ENCODE assay signal across 28 cellular contexts in the genomic region with DNA sequence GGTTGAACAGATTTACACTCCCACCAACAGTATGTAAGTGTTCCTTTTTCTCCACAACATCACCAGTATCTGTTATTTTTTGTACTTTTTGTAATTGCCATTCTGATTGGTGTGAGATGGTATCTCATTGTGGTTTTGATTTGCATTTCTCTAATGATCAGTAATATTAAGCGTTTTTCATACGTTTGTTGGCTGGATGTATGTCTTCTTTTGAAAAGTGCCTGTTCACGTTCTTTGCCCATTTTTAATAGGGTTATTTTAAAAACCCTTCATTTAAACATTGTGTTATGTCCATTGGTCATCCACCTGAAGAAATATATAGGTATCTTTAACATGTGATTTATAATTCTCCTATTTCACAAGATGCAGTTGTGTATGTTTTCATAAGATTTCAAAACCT.
"Had no signal": no experiment of that assay in that cellular context is flagged by ENCODE, and none has a peak within 500 bp of the region (broad histone marks: within the 10 kb centered on the region; RNA-seq: fewer than 3 reads in every experiment).

No MANE protein-coding gene starts in this region.

- H3K36me3 Mint-ChIP-seq: stimulated activated effector memory CD8-positive, alpha-beta T cell treated with anti-CD3 and anti-CD28 coated beads, Interleukin-12 subunit alpha, Interleukin-12 subunit beta, amount 100 ng/mL, for 72 hours; stimulated activated memory B cell treated with anti-CD40 and anti-IgM and Interleukin-4, amounts not matched to agents 10 μg/mL and 1 μg/mL and 100 μg/mL, for 72 hours; stimulated activated naive B cell treated with anti-CD40 and anti-IgM and Interleukin-4, amounts not matched to agents 10 μg/mL and 1 μg/mL and 100 μg/mL, for 72 hours; type B pancreatic cell had no signal

- H3K36me3 ChIP-seq: stomach, suprapubic skin, thoracic aorta, thyroid gland, tibial artery, tibial nerve, transverse colon, upper lobe of left lung, upper lobe of right lung, vagina had no signal

- H3K9me3 Mint-ChIP-seq: stimulated activated naive B cell treated with anti-CD40 and anti-IgM and Interleukin-4, amounts not matched to agents 10 μg/mL and 1 μg/mL and 100 μg/mL, for 72 hours; stimulated activated naive CD8-positive, alpha-beta T cell treated with anti-CD3 and anti-CD28 coated beads, Interleukin-15, amount 100 ng/mL, for 72 hours; stimulated activated naive CD8-positive, alpha-beta T cell treated with anti-CD3 and anti-CD28 coated beads, Interleukin-15, Interleukin-2, amounts not matched to agents 100 ng/mL and 50 ng/mL, for 24 hours had no signal

- H3K4me3 Mint-ChIP-seq: stimulated activated effector memory CD8-positive, alpha-beta T cell treated with anti-CD3 and anti-CD28 coated beads, Interleukin-12 subunit alpha, Interleukin-12 subunit beta, amount 100 ng/mL, for 72 hours; stimulated activated memory B cell treated with anti-CD40 and anti-IgM and Interleukin-4, amounts not matched to agents 10 μg/mL and 1 μg/mL and 100 μg/mL, for 72 hours; stimulated activated naive B cell treated with anti-CD40 and anti-IgM and Interleukin-4, amounts not matched to agents 10 μg/mL and 1 μg/mL and 100 μg/mL, for 72 hours; stimulated activated naive CD8-positive, alpha-beta T cell treated with anti-CD3 and anti-CD28 coated beads, Interleukin-15, amount 100 ng/mL, for 72 hours; stimulated activated naive CD8-positive, alpha-beta T cell treated with anti-CD3 and anti-CD28 coated beads, Interleukin-15, Interleukin-2, amounts not matched to agents 100 ng/mL and 50 ng/mL, for 24 hours; type B pancreatic cell had no signal

- H3K4me1 Mint-ChIP-seq: stimulated activated effector memory CD8-positive, alpha-beta T cell treated with anti-CD3 and anti-CD28 coated beads, Interleukin-12 subunit alpha, Interleukin-12 subunit beta, amount 100 ng/mL, for 72 hours; stimulated activated memory B cell treated with anti-CD40 and anti-IgM and Interleukin-4, amounts not matched to agents 10 μg/mL and 1 μg/mL and 100 μg/mL, for 72 hours; stimulated activated naive B cell treated with anti-CD40 and anti-IgM and Interleukin-4, amounts not matched to agents 10 μg/mL and 1 μg/mL and 100 μg/mL, for 72 hours; stimulated activated naive CD8-positive, alpha-beta T cell treated with anti-CD3 and anti-CD28 coated beads, Interleukin-15, amount 100 ng/mL, for 72 hours had no signal

- H3K27ac ChIP-seq: stomach, suprapubic skin, testis, thoracic aorta, thyroid gland, tibial artery, tibial nerve, transverse colon, upper lobe of left lung, upper lobe of right lung, uterus, vagina had no signal

- H3K27me3 ChIP-seq: stomach, suprapubic skin, testis, thyroid gland, tibial artery, tibial nerve, transverse colon, upper lobe of left lung, upper lobe of right lung, uterus, vagina had no signal

- H3K27ac Mint-ChIP-seq: stimulated activated effector memory CD8-positive, alpha-beta T cell treated with anti-CD3 and anti-CD28 coated beads, Interleukin-12 subunit alpha, Interleukin-12 subunit beta, amount 100 ng/mL, for 72 hours; stimulated activated memory B cell treated with anti-CD40 and anti-IgM and Interleukin-4, amounts not matched to agents 10 μg/mL and 1 μg/mL and 100 μg/mL, for 72 hours; stimulated activated naive B cell treated with anti-CD40 and anti-IgM and Interleukin-4, amounts not matched to agents 10 μg/mL and 1 μg/mL and 100 μg/mL, for 72 hours; stimulated activated naive CD8-positive, alpha-beta T cell treated with anti-CD3 and anti-CD28 coated beads, Interleukin-15, amount 100 ng/mL, for 72 hours; stimulated activated naive CD8-positive, alpha-beta T cell treated with anti-CD3 and anti-CD28 coated beads, Interleukin-15, Interleukin-2, amounts not matched to agents 100 ng/mL and 50 ng/mL, for 24 hours; type B pancreatic cell had no signal

- H3K4me3 ChIP-seq: stomach, suprapubic skin, testis, thoracic aorta, thyroid gland, tibial artery, tibial nerve, transverse colon, upper lobe of left lung, upper lobe of right lung, uterus, vagina had no signal

- H3K9me3 ChIP-seq: suprapubic skin, testis, thyroid gland, tibial artery, tibial nerve, transverse colon, upper lobe of left lung, upper lobe of right lung, uterus, vagina had no signal

- H3K4me1 ChIP-seq: stomach, suprapubic skin, testis, thyroid gland, tibial artery, tibial nerve, transverse colon, upper lobe of left lung, upper lobe of right lung, uterus, vagina had no signal

- H3K27me3 Mint-ChIP-seq: stimulated activated memory B cell treated with anti-CD40 and anti-IgM and Interleukin-4, amounts not matched to agents 10 μg/mL and 1 μg/mL and 100 μg/mL, for 72 hours; stimulated activated naive B cell treated with anti-CD40 and anti-IgM and Interleukin-4, amounts not matched to agents 10 μg/mL and 1 μg/mL and 100 μg/mL, for 72 hours; stimulated activated naive CD8-positive, alpha-beta T cell treated with anti-CD3 and anti-CD28 coated beads, Interleukin-15, amount 100 ng/mL, for 72 hours; stimulated activated naive CD8-positive, alpha-beta T cell treated with anti-CD3 and anti-CD28 coated beads, Interleukin-15, Interleukin-2, amounts not matched to agents 100 ng/mL and 50 ng/mL, for 24 hours; type B pancreatic cell had no signal

- DNase-seq: stimulated activated CD4-positive, alpha-beta T cell treated with anti-CD3 and anti-CD28 coated beads, Interleukin-2, amount 100 ng/mL, for 48 hours; stimulated activated CD4-positive, alpha-beta T cell treated with anti-CD3 and anti-CD28 coated beads, Interleukin-4, amount 100 ng/mL, for 1 hour; stimulated activated CD4-positive, alpha-beta T cell treated with anti-CD3 and anti-CD28 coated beads, Interleukin-4, amount 100 ng/mL, for 24 hours; stimulated activated CD4-positive, alpha-beta T cell treated with anti-CD3 and anti-CD28 coated beads, Interleukin-4, amount 100 ng/mL, for 4 hours; stimulated activated CD8-positive, alpha-beta memory T cell treated with anti-CD3 and anti-CD28 coated beads, Interleukin-4, amount 100 ng/mL, for 48 hours; stimulated activated naive B cell treated with anti-CD40 and anti-IgM and Interleukin-4, amounts not matched to agents 10 μg/mL and 1 μg/mL and 100 μg/mL, for 72 hours; stimulated activated naive CD4-positive, alpha-beta T cell; stimulated activated naive CD4-positive, alpha-beta T cell treated with Interleukin-2 at 50 U/mL for 16 hours; stimulated activated naive CD8-positive, alpha-beta T cell treated with anti-CD3 and anti-CD28 coated beads, Interleukin-15, amount 100 ng/mL, for 72 hours; stimulated activated naive CD8-positive, alpha-beta T cell treated with anti-CD3 and anti-CD28 coated beads, Interleukin-15, Interleukin-2, amounts not matched to agents 100 U/mL and 50 U/mL, for 24 hours; stomach; substantia nigra; testis; thyroid gland; tibial artery; transverse colon; trophoblast cell; upper lobe of left lung; upper lobe of right lung; uterus had no signal
